ENCODE assay signal across 1 cellular context in the genomic region with DNA sequence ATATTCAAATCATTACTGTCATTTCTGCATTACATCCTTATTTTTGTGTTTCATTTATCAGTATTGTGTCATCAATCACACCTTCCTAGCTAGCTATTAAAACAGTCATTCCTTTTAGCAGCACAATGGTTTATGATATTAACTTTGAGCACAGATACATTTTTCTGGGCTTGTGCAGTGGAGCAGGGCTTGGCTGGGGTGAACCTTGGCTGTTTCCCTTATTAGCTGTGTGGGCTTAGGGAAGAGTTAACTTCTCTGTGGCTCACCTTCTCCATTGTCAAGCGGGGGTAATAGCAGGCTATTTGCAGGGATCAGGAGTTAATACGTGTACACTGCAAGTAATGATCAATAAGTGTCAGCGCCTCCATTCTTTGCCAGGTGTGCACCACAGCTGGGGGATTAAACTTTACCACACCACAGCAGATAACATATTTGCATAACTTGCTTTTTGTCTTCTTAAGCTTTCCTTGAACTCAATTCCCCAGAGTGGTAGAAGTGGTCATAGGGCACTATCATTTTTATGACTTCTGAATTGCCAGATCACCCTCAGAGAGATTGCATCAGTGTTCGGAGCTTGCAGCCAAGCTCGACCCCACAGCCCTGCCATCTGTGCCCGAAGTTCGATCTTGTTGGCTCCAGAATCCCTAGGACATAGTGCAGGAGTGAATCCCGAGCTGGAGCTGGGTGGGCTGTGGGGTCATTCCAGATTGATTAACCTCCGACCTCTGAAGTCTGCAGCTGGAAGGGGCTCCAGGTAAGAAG.
TF ChIP-seq lines count a peak whose summit lies in the region.

No MANE protein-coding gene starts in this region.

TF ChIP-seq in GM23338, 12 proteins besides CTCF, POLR2A, EP300 and RAD21 (continued from another document):
- TF ChIP-seq, protein P1, sequence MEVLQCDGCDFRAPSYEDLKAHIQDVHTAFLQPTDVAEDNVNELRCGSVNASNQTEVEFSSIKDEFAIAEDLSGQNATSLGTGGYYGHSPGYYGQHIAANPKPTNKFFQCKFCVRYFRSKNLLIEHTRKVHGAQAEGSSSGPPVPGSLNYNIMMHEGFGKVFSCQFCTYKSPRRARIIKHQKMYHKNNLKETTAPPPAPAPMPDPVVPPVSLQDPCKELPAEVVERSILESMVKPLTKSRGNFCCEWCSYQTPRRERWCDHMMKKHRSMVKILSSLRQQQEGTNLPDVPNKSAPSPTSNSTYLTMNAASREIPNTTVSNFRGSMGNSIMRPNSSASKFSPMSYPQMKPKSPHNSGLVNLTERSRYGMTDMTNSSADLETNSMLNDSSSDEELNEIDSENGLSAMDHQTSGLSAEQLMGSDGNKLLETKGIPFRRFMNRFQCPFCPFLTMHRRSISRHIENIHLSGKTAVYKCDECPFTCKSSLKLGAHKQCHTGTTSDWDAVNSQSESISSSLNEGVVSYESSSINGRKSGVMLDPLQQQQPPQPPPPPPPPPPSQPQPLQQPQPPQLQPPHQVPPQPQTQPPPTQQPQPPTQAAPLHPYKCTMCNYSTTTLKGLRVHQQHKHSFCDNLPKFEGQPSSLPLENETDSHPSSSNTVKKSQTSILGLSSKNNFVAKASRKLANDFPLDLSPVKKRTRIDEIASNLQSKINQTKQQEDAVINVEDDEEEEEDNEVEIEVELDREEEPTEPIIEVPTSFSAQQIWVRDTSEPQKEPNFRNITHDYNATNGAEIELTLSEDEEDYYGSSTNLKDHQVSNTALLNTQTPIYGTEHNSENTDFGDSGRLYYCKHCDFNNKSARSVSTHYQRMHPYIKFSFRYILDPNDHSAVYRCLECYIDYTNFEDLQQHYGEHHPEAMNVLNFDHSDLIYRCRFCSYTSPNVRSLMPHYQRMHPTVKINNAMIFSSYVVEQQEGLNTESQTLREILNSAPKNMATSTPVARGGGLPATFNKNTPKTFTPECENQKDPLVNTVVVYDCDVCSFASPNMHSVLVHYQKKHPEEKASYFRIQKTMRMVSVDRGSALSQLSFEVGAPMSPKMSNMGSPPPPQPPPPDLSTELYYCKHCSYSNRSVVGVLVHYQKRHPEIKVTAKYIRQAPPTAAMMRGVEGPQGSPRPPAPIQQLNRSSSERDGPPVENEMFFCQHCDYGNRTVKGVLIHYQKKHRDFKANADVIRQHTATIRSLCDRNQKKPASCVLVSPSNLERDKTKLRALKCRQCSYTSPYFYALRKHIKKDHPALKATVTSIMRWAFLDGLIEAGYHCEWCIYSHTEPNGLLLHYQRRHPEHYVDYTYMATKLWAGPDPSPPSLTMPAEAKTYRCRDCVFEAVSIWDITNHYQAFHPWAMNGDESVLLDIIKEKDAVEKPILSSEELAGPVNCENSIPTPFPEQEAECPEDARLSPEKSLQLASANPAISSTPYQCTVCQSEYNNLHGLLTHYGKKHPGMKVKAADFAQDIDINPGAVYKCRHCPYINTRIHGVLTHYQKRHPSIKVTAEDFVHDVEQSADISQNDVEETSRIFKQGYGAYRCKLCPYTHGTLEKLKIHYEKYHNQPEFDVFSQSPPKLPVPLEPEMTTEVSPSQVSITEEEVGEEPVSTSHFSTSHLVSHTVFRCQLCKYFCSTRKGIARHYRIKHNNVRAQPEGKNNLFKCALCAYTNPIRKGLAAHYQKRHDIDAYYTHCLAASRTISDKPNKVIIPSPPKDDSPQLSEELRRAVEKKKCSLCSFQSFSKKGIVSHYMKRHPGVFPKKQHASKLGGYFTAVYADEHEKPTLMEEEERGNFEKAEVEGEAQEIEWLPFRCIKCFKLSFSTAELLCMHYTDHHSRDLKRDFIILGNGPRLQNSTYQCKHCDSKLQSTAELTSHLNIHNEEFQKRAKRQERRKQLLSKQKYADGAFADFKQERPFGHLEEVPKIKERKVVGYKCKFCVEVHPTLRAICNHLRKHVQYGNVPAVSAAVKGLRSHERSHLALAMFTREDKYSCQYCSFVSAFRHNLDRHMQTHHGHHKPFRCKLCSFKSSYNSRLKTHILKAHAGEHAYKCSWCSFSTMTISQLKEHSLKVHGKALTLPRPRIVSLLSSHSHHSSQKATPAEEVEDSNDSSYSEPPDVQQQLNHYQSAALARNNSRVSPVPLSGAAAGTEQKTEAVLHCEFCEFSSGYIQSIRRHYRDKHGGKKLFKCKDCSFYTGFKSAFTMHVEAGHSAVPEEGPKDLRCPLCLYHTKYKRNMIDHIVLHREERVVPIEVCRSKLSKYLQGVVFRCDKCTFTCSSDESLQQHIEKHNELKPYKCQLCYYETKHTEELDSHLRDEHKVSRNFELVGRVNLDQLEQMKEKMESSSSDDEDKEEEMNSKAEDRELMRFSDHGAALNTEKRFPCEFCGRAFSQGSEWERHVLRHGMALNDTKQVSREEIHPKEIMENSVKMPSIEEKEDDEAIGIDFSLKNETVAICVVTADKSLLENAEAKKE (CRISPR knock-in tag; IDR thresholded peaks at IDR 0.05) = no peak
- TF ChIP-seq ZNF331 (CRISPR knock-in tag; IDR thresholded peaks at IDR 0.05; ENCODE audit: low read depth) = no peak
- no peak for TF ChIP-seq STAT1 (IDR thresholded peaks at IDR 0.05; ENCODE audit: unreplicated experiment)
- TF ChIP-seq ZNF114 (CRISPR knock-in tag; IDR thresholded peaks at IDR 0.05) = no peak
- TF ChIP-seq CREB1 (CRISPR knock-in tag; IDR thresholded peaks at IDR 0.05; ENCODE audit: low read depth) = no peak
- TF ChIP-seq EZH2phosphoT487 (IDR thresholded peaks at IDR 0.05; ENCODE audit: unreplicated experiment) = no peak
- no peak for TF ChIP-seq EZH2 (IDR thresholded peaks at IDR 0.05; ENCODE audit: low read depth, unreplicated experiment)
